Comparison of ENCODE assay signal across 15 cellular contexts in genomic region chr16:56371383-56371937, GRCh38. TPM values are rescaled to one million over a fixed set of nuclear protein-coding genes. Genes with fewer than 3 reads are reported as not detected.
DNase-seq lines count a peak whose midpoint lies in the region; ATAC-seq, FAIRE-seq and TF ChIP-seq lines count a peak whose summit lies in the region.
"Had no signal": no experiment of that assay in that cellular context is flagged by ENCODE, and none has a peak within 500 bp of the region (broad histone marks: within the 10 kb centered on the region; RNA-seq: fewer than 3 reads in every experiment).

No MANE protein-coding gene starts in this region.

- no CpG with 5 or more reads among the region's 3 CpGs for WGBS in H9 (ENCODE audit: extremely low coverage, insufficient read length, low lambda C conversion rate)
- WGBS in liver: 81% methylated on average over 3 of the region's 3 CpGs

- no peak overlapping the region for H3K18ac ChIP-seq in H9 (ENCODE audit: insufficient read length, low read depth, low read length)

- H3K36me3 ChIP-seq in liver (ENCODE audit: control insufficient read depth in 4 of 4, insufficient read depth in 3 of 4, low read depth in 1 of 4, low read length in 3 of 4) (peaks cover 8 to 13% (median 10%) of the 10 kb centered on the region in 4 donors), HAP-1 (replicated peaks) (peaks cover 27% of the 10 kb centered on the region)

- no peaks in the 10 kb centered on the region for H3K9me3 Mint-ChIP-seq in H9
- H3K9me3 Mint-ChIP-seq: memory B cell; stimulated activated naive CD8-positive, alpha-beta T cell treated with anti-CD3 and anti-CD28 coated beads, Interleukin-15, Interleukin-2, amounts not matched to agents 100 ng/mL and 50 ng/mL, for 24 hours had no signal

- no peak overlapping the region for H3K14ac ChIP-seq in H9 (ENCODE audit: insufficient read depth, low read length)

- H2BK120ac ChIP-seq in H9 (ENCODE audit: low read depth, low read length, poor library complexity, severe bottlenecking): no peak overlapping the region

- TF ChIP-seq CTCF in H9 (conservative IDR thresholded peaks at IDR 0.05) (no peak), VCaP (conservative IDR thresholded peaks at IDR 0.05) (no peak), liver (IDR thresholded peaks at IDR 0.05; ENCODE audit: low read depth, low read length, missing input control) (no peak), D721Med (IDR thresholded peaks at IDR 0.05; ENCODE audit: insufficient read depth, missing control alignments) (no peak)

- H3K79me2 ChIP-seq in H9 (ENCODE audit: insufficient read depth, low read length): no peaks in the 10 kb centered on the region

- no peak overlapping the region for H3K4me3 Mint-ChIP-seq in H9
- H3K4me3 Mint-ChIP-seq: memory B cell; stimulated activated naive CD8-positive, alpha-beta T cell treated with anti-CD3 and anti-CD28 coated beads, Interleukin-15, Interleukin-2, amounts not matched to agents 100 ng/mL and 50 ng/mL, for 24 hours had no signal

- H3K4me3 ChIP-seq in liver (ENCODE audit: low read depth in 1 of 3, low read length in 3 of 3) (no peak overlapping the region), HAP-1 (no peak overlapping the region)

- H3K9ac ChIP-seq in H9 (ENCODE audit: extremely low read depth, insufficient read length, low read length) (no peak overlapping the region), liver (ENCODE audit: low read depth in 1 of 2, low read length in 2 of 2) (no peak overlapping the region)

- H3K23me2 ChIP-seq in H9 (ENCODE audit: insufficient read length, low read depth, low read length, poor library complexity, severe bottlenecking): no peaks in the 10 kb centered on the region

- H4K20me1 ChIP-seq in H9 (ENCODE audit: control insufficient read depth, insufficient read depth, insufficient read length): no peaks in the 10 kb centered on the region

- no peak overlapping the region for H2AFZ ChIP-seq in H9 (ENCODE audit: low read length)

- H3K36me3 Mint-ChIP-seq in H9 (ENCODE audit: insufficient read depth in 1 of 3, low read depth in 3 of 3): peaks cover 5 to 11% (median 9%) of the 10 kb centered on the region in 3 experiments; a peak in 5 of 7 replicates

- H3K27me3 ChIP-seq in H9 (ENCODE audit: insufficient read depth, low read length) (no peaks in the 10 kb centered on the region), liver (ENCODE audit: control insufficient read depth in 4 of 4, insufficient read depth in 4 of 4, low read length in 3 of 4) (no peaks in the 10 kb centered on the region), HAP-1 (ENCODE audit: low read depth) (no peaks in the 10 kb centered on the region)

- no peaks in the 10 kb centered on the region for H3K27me3 Mint-ChIP-seq in H9 (ENCODE audit: low read depth)
- H3K27me3 Mint-ChIP-seq: memory B cell; stimulated activated naive CD8-positive, alpha-beta T cell treated with anti-CD3 and anti-CD28 coated beads, Interleukin-15, Interleukin-2, amounts not matched to agents 100 ng/mL and 50 ng/mL, for 24 hours had no signal

- H3K79me1 ChIP-seq in H9 (ENCODE audit: insufficient read depth, low read depth, low read length, poor library complexity, severe bottlenecking): no peaks in the 10 kb centered on the region

- no peak overlapping the region for H3K4me2 ChIP-seq in H9 (ENCODE audit: insufficient read depth, insufficient read length, low read length)

- no peak for DNase-seq in H9
- DNase-seq in sciatic nerve (ENCODE audit: low spot score): no peak
- no peak for DNase-seq in activated CD8-positive, alpha-beta memory T cell treated with anti-CD3 and anti-CD28 coated beads, Interleukin-2, amount 50 U/mL, for 48 hours
- no peak for DNase-seq in HAP-1 (ENCODE audit: low spot score in 2 of 2)
- no peak for DNase-seq in left colon
- no peak for DNase-seq in D721Med (ENCODE audit: insufficient read length, low spot score)
- DNase-seq: effector memory CD4-positive, alpha-beta T cell; NCI-H1048; SHP77 treated with DMSO at 0.1 percent for 48 hours; T-helper 9 cell had no signal

- 0 out of 7 replicates have a peak overlapping the region, but pooled peaks of 1 of the 3 experiments have one; percentile 15 for H3K27ac Mint-ChIP-seq in H9
- H3K27ac Mint-ChIP-seq: memory B cell; stimulated activated naive CD8-positive, alpha-beta T cell treated with anti-CD3 and anti-CD28 coated beads, Interleukin-15, Interleukin-2, amounts not matched to agents 100 ng/mL and 50 ng/mL, for 24 hours had no signal

- no peak overlapping the region for H2BK12ac ChIP-seq in H9 (ENCODE audit: insufficient read length, low read depth, low read length)

- H2BK15ac ChIP-seq in H9 (ENCODE audit: low read depth, low read length): no peak overlapping the region

- H2AK5ac ChIP-seq in H9 (ENCODE audit: insufficient read length, low read length): no peak overlapping the region

- H4K8ac ChIP-seq in H9 (replicated peaks; ENCODE audit: insufficient read length, low read depth, low read length): no peak overlapping the region

- H3K4me1 ChIP-seq in H9 (ENCODE audit: insufficient read depth, low read length): no peaks in the 10 kb centered on the region
- H3K4me1 ChIP-seq in liver (ENCODE audit: control insufficient read depth in 4 of 4, insufficient read depth in 4 of 4, low read length in 3 of 4): peaks cover 9 to 49% (median 29%) of the 10 kb centered on the region in 4 donors
- no peaks in the 10 kb centered on the region for H3K4me1 ChIP-seq in HAP-1

- H4K5ac ChIP-seq in H9 (ENCODE audit: insufficient read length, low read depth, low read length): no peak overlapping the region

- H3T11ph ChIP-seq in H9 (ENCODE audit: low read length): no peak overlapping the region

- no peak overlapping the region for H3K56ac ChIP-seq in H9 (ENCODE audit: insufficient read length, low read depth, low read length)

- no peak overlapping the region for H2BK5ac ChIP-seq in H9 (ENCODE audit: insufficient read length, low read length)

- FAIRE-seq in D721Med (lab: Jason Lieb, UNC): no peak
- FAIRE-seq: GM18507 had no signal

- TF ChIP-seq RAD21 in liver (IDR thresholded peaks at IDR 0.05): no peak

- peak overlapping the region; percentile 57 for H4K91ac ChIP-seq in H9 (ENCODE audit: insufficient read length, low read depth, low read length)

- intact Hi-C loops in sciatic nerve (cut with DNase I) (no loop called here), left colon (cut with DNase I, micrococcal nuclease) (no loop called here)

- no peak overlapping the region for H3K27ac ChIP-seq in H9 (ENCODE audit: insufficient read length, low read depth, low read length)
- peak overlapping the region; percentile 75 for H3K27ac ChIP-seq in VCaP
- H3K27ac ChIP-seq in liver (ENCODE audit: low read depth in 1 of 2, low read length in 2 of 2): peak overlapping the region; percentile 69 to 81

- H3K9me3 ChIP-seq in H9 (ENCODE audit: control insufficient read depth, low read depth, low read length) (no peaks in the 10 kb centered on the region), liver (ENCODE audit: control insufficient read depth in 4 of 4, low read length in 3 of 4) (no peaks in the 10 kb centered on the region), HAP-1 (no peaks in the 10 kb centered on the region)

- ATAC-seq in sciatic nerve (peak; percentile 30), left colon (no peak)

- H2BK20ac ChIP-seq in H9 (ENCODE audit: low read depth, low read length, poor library complexity, severe bottlenecking): no peak overlapping the region

- H3K23ac ChIP-seq in H9 (ENCODE audit: insufficient read length, low read depth, low read length): no peak overlapping the region

- H3K4me1 Mint-ChIP-seq in H9: peaks cover 3 to 7% of the 10 kb centered on the region in 2 experiments

- H3K4ac ChIP-seq in H9 (ENCODE audit: low read depth, low read length): no peak overlapping the region

- in situ Hi-C loops in HAP-1 (cut with MboI; ENCODE audit: low sequenced_read_pairs): no loop called here

TF ChIP-seq in liver, 16 proteins besides CTCF, POLR2A, EP300 and RAD21 (continues in another document):
- TF ChIP-seq YY1 (IDR thresholded peaks at IDR 0.05) (no peak), RXRA (IDR thresholded peaks at IDR 0.05) (no peak), HNF4G (IDR thresholded peaks at IDR 0.05) (no peak), REST (IDR thresholded peaks at IDR 0.05) (no peak)

RNA-seq across cellular contexts. Expression of gene AMFR, which starts 53.9 kb away (rescaled TPM):
- total RNA-seq in H9 (2021) (25.6 and 26.3 TPM in 2 replicates), liver (100 to 1,000 TPM; 128 to 309 TPM), sciatic nerve (152 TPM), left colon (100 to 1,000 TPM in 1 of 2 donors, 10 to 100 TPM in 1; 87.2 to 111 TPM)
- polyA plus RNA-seq in liver: 10 to 100 TPM; 43.3 to 69.1 TPM
